In genomic region chr16:49890876-49891275, GRCh38 we compare ENCODE assay signal across 9 cellular contexts. TPM values are rescaled to one million over a fixed set of nuclear protein-coding genes. Genes with fewer than 3 reads are reported as not detected.
DNase-seq lines count a peak whose midpoint lies in the region; FAIRE-seq and TF ChIP-seq lines count a peak whose summit lies in the region.
"Had no signal": no experiment of that assay in that cellular context is flagged by ENCODE, and none has a peak within 500 bp of the region (broad histone marks: within the 10 kb centered on the region; RNA-seq: fewer than 3 reads in every experiment).

No MANE protein-coding gene starts in this region.

- in situ Hi-C loops in GM13977 (cut with MboI; ENCODE audit: low pct_unique_long_range_greater_than_20kb, low sequenced_read_pairs, unreplicated experiment), result no loop called here

- DNase-seq in GM13977 (ENCODE audit: low spot score) (no peak), NAMALWA (ENCODE audit: low spot score) (peak; percentile 40), dermis blood vessel endothelial cell (peak; percentile 33), small intestine (peak; percentile 63), GM19238 (ENCODE audit: insufficient read length, low spot score) (no peak), NCI-H1417 treated with DMSO at 0.1 percent for 48 hours (lab: John Stamatoyannopoulos, UW) (no peak), amygdala (lab: John Stamatoyannopoulos, UW) (no peak)
- DNase-seq: naive B cell had no signal

- H3K27me3 ChIP-seq in small intestine (ENCODE audit: control insufficient read depth in 2 of 2, insufficient read depth in 2 of 2, low read length in 2 of 2), result peaks cover 0 to 3% of the 10 kb centered on the region in 2 donors

- H3K27ac ChIP-seq in small intestine (ENCODE audit: low read depth in 1 of 2, low read length in 1 of 2), result no peak overlapping the region
- H3K27ac ChIP-seq: epithelial cell of prostate had no signal

- H3K4me1 ChIP-seq in small intestine (ENCODE audit: control insufficient read depth in 2 of 2, insufficient read depth in 1 of 2, low read depth in 1 of 2, low read length in 1 of 2), result peaks cover 0 to 4% of the 10 kb centered on the region in 2 donors

- H3K4me3 ChIP-seq in small intestine (ENCODE audit: low read depth in 1 of 2, low read length in 2 of 2), result no peak overlapping the region

- FAIRE-seq in small intestine (lab: Jason Lieb, UNC), result no peak

- TF ChIP-seq CTCF in GM13977 (IDR thresholded peaks at IDR 0.05; ENCODE audit: extremely low read depth, insufficient read depth, missing control alignments), result peak; percentile 27

- no peaks in the 10 kb centered on the region for H3K9me3 ChIP-seq in small intestine (ENCODE audit: control insufficient read depth, low read depth)

- H3K36me3 ChIP-seq in small intestine (ENCODE audit: control insufficient read depth in 2 of 2, insufficient read depth in 2 of 2, low read length in 2 of 2), result no peaks in the 10 kb centered on the region

- WGBS in small intestine, 3 donors, result 18 to 29% (median 20%) methylated on average over 5 of the region's 5 CpGs

RNA-seq across cellular contexts. Expression of gene ZNF423, which starts 35.0 kb away (rescaled TPM):
- total RNA-seq in dermis blood vessel endothelial cell, result 7.1 and 13.4 TPM in 2 replicates
- polyA plus RNA-seq in small intestine, result 1 to 10 TPM in 1 of 3 donors, under 1 TPM in 1, not detected in 1; 0.54 to 2.9 TPM

Comparison
In these comparisons a context has a peak if more than half of its experiments do, and no peak if none do; other contexts are left out.
1. DNase-seq: peak in NAMALWA (single experiment), dermis blood vessel endothelial cell (single experiment) and small intestine (single experiment); none in GM13977 (single experiment), GM19238 (single experiment), NCI-H1417 treated with DMSO at 0.1 percent for 48 hours (single experiment) and amygdala (0 of 56).